ENCODE assay signal across 21 cellular contexts in the genomic region with DNA sequence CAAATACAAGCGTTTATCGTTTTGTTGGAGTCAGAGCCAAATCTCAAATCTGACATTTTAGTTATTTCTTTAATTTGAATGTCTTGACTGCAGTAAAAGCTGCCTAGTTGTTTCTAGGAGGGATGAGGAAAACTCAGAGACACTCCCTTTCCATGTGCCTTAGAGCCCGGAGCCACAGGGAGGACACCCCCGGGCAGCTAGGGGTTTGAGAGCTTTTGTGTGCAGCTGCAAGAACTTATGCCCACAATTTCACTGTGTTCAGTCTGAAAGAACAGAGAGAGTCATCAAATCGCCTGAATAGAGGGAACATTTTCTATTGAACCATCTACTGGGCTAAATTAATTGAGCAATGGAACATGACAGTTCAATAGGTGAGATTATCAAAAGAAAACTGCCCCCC.
"Had no signal": no experiment of that assay in that cellular context is flagged by ENCODE, and none has a peak within 500 bp of the region (broad histone marks: within the 10 kb centered on the region; RNA-seq: fewer than 3 reads in every experiment).

No MANE protein-coding gene starts in this region.

- H3K4me1 Mint-ChIP-seq: immature natural killer cell; naive thymus-derived CD4-positive, alpha-beta T cell; nephron progenitor cell had no signal

- H3K27me3 ChIP-seq: dorsolateral prefrontal cortex, ovary, right atrium auricular region, stomach, suprapubic skin, thyroid gland had no signal

- H3K27ac ChIP-seq: left ventricle myocardium inferior, lower lobe of right lung, ovary, psoas muscle, right atrium auricular region, stomach, suprapubic skin, thyroid gland had no signal

- H3K9me3 ChIP-seq: left ventricle myocardium inferior, lower lobe of right lung, ovary, psoas muscle, right atrium auricular region, stomach, suprapubic skin, thyroid gland had no signal

- DNase-seq: central memory CD4-positive, alpha-beta T cell; cortex of kidney; effector CD8-positive, alpha-beta T cell; immature natural killer cell; left cardiac atrium; left ventricle myocardium inferior; lower lobe of right lung; mesendoderm; naive thymus-derived CD4-positive, alpha-beta T cell; nephron progenitor cell; ovary; psoas muscle; small intestine; stimulated activated CD4-positive, alpha-beta T cell treated with anti-CD3 and anti-CD28 coated beads, Interleukin-12 subunit alpha, Interleukin-12 subunit beta, amount 100 ng/mL, for 4 hours; stimulated activated naive CD4-positive, alpha-beta T cell; stomach; thyroid gland had no signal

- H3K4me3 ChIP-seq: left ventricle myocardium inferior, lower lobe of right lung, ovary, psoas muscle, right atrium auricular region, stomach, suprapubic skin, thyroid gland had no signal

- H3K36me3 ChIP-seq: left ventricle myocardium inferior, lower lobe of right lung, ovary, right atrium auricular region, stomach, suprapubic skin, thyroid gland had no signal

- H3K27ac Mint-ChIP-seq: immature natural killer cell; naive thymus-derived CD4-positive, alpha-beta T cell; nephron progenitor cell; type B pancreatic cell had no signal

- H3K36me3 Mint-ChIP-seq: immature natural killer cell; naive thymus-derived CD4-positive, alpha-beta T cell; type B pancreatic cell had no signal

- H3K4me1 ChIP-seq: left ventricle myocardium inferior, lower lobe of right lung, psoas muscle, right atrium auricular region, stomach, suprapubic skin, thyroid gland had no signal

- H3K4me3 Mint-ChIP-seq: immature natural killer cell; naive thymus-derived CD4-positive, alpha-beta T cell; nephron progenitor cell; type B pancreatic cell had no signal

- H3K9me3 Mint-ChIP-seq: naive thymus-derived CD4-positive, alpha-beta T cell; nephron progenitor cell; type B pancreatic cell had no signal
